14 cellular contexts compared by ENCODE assay signal in the genomic region with DNA sequence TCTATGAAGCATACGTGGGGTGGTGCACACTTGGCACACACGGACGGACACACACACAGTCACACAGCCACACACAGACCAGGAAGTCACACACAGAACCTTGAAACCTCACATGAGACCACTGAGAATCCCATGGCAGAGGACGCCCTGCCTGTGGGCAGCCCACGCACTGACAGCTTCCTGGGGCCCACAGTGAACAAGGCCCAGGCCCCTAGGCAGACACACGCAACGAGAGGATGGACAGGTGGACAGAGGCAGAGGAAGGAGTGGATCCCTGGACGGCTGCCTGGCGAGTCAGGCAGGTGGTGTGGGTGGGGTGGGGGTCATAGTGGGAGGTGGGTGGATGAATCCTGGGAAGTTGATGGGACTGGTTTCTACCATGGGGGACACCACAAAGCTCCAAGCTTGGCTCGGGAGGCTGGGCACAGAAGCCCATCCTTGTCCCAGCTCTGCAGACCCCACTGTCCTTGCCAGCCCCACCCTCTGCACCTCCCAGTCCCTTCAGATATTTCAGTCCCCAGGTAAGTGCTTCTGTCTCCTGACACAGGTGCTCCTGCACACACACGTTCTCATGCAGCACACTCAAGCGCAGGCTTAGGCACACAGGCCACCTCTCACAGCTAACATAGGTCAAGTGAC. TPM values are rescaled to one million over a fixed set of nuclear protein-coding genes. Genes with fewer than 3 reads are reported as not detected.
A peak's percentile ranks its signal among the peaks of the same experiment; 100 is the strongest.
DNase-seq lines count a peak whose midpoint lies in the region; ATAC-seq and TF ChIP-seq lines count a peak whose summit lies in the region.
"Had no signal": no experiment of that assay in that cellular context is flagged by ENCODE, and none has a peak within 500 bp of the region (broad histone marks: within the 10 kb centered on the region; RNA-seq: fewer than 3 reads in every experiment).

No MANE protein-coding gene starts in this region.

- POLR2A ChIA-PET in CD8-positive, alpha-beta T cell (lab: Charles Lee) = no interaction called here

- no peaks in the 10 kb centered on the region for H3K4me1 ChIP-seq in CD8-positive, alpha-beta T cell (ENCODE audit: insufficient read depth, low read length)

- H3K36me3 Mint-ChIP-seq in CD14-positive monocyte (no peaks in the 10 kb centered on the region), osteocyte (ENCODE audit: unreplicated experiment) (no peaks in the 10 kb centered on the region)
- H3K36me3 Mint-ChIP-seq in CD8-positive, alpha-beta T cell = no peaks in the 10 kb centered on the region
- H3K36me3 Mint-ChIP-seq: brain had no signal

- no peak overlapping the region for H3K4me3 ChIP-seq in CD8-positive, alpha-beta T cell (ENCODE audit: low read depth, low read length)
- no peak overlapping the region for H3K4me3 ChIP-seq in dorsolateral prefrontal cortex

- no peak overlapping the region for H3K27ac ChIP-seq in CD8-positive, alpha-beta T cell (ENCODE audit: low read depth, low read length)
- peak overlapping the region in 1 of 59 donors; percentile 18 for H3K27ac ChIP-seq in dorsolateral prefrontal cortex

- H3K9me3 Mint-ChIP-seq in CD14-positive monocyte (no peaks in the 10 kb centered on the region), osteocyte (ENCODE audit: unreplicated experiment) (no peaks in the 10 kb centered on the region)
- no peaks in the 10 kb centered on the region for H3K9me3 Mint-ChIP-seq in CD8-positive, alpha-beta T cell
- H3K9me3 Mint-ChIP-seq: activated T-cell treated with anti-CD3 and anti-CD28 coated beads, Interleukin-2, amount 50 U/mL, for 4 hours had no signal

- H3K27ac Mint-ChIP-seq in CD14-positive monocyte (no peak overlapping the region), osteocyte (ENCODE audit: unreplicated experiment) (no peak overlapping the region)
- peak overlapping the region; percentile 73 for H3K27ac Mint-ChIP-seq in CD8-positive, alpha-beta T cell
- H3K27ac Mint-ChIP-seq: brain had no signal

- CTCF ChIA-PET in CD8-positive, alpha-beta T cell (lab: Charles Lee) = interaction anchor here (1.4 kb wide), 1 partner anchor 111 kb away, joined by 4 read pairs; no protein-coding TSS in a partner anchor

- H3K4me3 Mint-ChIP-seq in CD14-positive monocyte = no peak overlapping the region
- no peak overlapping the region for H3K4me3 Mint-ChIP-seq in CD8-positive, alpha-beta T cell
- H3K4me3 Mint-ChIP-seq in osteocyte (ENCODE audit: unreplicated experiment) = no peak overlapping the region
- H3K4me3 Mint-ChIP-seq: activated T-cell treated with anti-CD3 and anti-CD28 coated beads, Interleukin-2, amount 50 U/mL, for 4 hours; brain had no signal

- H3K27me3 ChIP-seq in CD8-positive, alpha-beta T cell (ENCODE audit: insufficient read depth, low read length) = no peaks in the 10 kb centered on the region
- no peaks in the 10 kb centered on the region for H3K27me3 ChIP-seq in dorsolateral prefrontal cortex

- intact Hi-C loops in CD14-positive monocyte (cut with micrococcal nuclease) = no loop called here
- intact Hi-C loops in CD8-positive, alpha-beta T cell (cut with DNase I, micrococcal nuclease) = no loop called here
- intact Hi-C loops in dorsolateral prefrontal cortex (cut with DNase I) = no loop called here

- peaks cover 1 to 5% (median 1%) of the 10 kb centered on the region in 3 donors for H3K27me3 Mint-ChIP-seq in CD14-positive monocyte (ENCODE audit: low read depth in 3 of 3)
- H3K27me3 Mint-ChIP-seq in CD8-positive, alpha-beta T cell (ENCODE audit: low read depth) = no peaks in the 10 kb centered on the region
- H3K27me3 Mint-ChIP-seq in osteocyte (ENCODE audit: unreplicated experiment) = no peaks in the 10 kb centered on the region

- no peaks in the 10 kb centered on the region for H3K36me3 ChIP-seq in CD8-positive, alpha-beta T cell (ENCODE audit: insufficient read depth, low read length)

- TF ChIP-seq CTCF in CD14-positive monocyte (IDR thresholded peaks at IDR 0.05) (no peak), dorsolateral prefrontal cortex (IDR thresholded peaks at IDR 0.05 in 54 of 56, conservative IDR thresholded peaks at IDR 0.05 in 2 of 56; ENCODE audit: low read depth in 1 of 56, partially characterized antibody in 56 of 56) (no peak), osteocyte (IDR thresholded peaks at IDR 0.05) (no peak)
- TF ChIP-seq CTCF in CD8-positive, alpha-beta T cell (IDR thresholded peaks at IDR 0.05) = no peak

- H3K9me3 ChIP-seq in CD8-positive, alpha-beta T cell (ENCODE audit: low read length) = no peaks in the 10 kb centered on the region

- DNase-seq in CD14-positive monocyte (ENCODE audit: low spot score) = peak; percentile 26
- peak in 3 of 7 experiments; percentile 2 to 36 (median 5) for DNase-seq in CD8-positive, alpha-beta T cell
- DNase-seq in dorsolateral prefrontal cortex = peak in 9 of 10 donors; percentile 1 to 29 (median 13)
- DNase-seq in osteocyte (ENCODE audit: extremely low spot score, unreplicated experiment) = peak; percentile 72
- DNase-seq in ACHN = no peak
- DNase-seq in NCI-H128 (lab: John Stamatoyannopoulos, UW; ENCODE audit: unreplicated experiment) = no peak
- DNase-seq in NCI-H146 (lab: John Stamatoyannopoulos, UW) = no peak
- no peak for DNase-seq in SK-N-DZ (ENCODE audit: low spot score)
- DNase-seq: activated T-cell treated with anti-CD3 and anti-CD28 coated beads, Interleukin-2, amount 50 U/mL, for 4 hours; COR-L47; foreskin fibroblast; NCI-H2081; SIG-M5 had no signal

- no peak for ATAC-seq in CD8-positive, alpha-beta T cell

- H3K4me1 Mint-ChIP-seq in CD14-positive monocyte = no peaks in the 10 kb centered on the region
- peaks cover 12% of the 10 kb centered on the region for H3K4me1 Mint-ChIP-seq in CD8-positive, alpha-beta T cell (ENCODE audit: low read depth)
- H3K4me1 Mint-ChIP-seq in osteocyte (ENCODE audit: unreplicated experiment) = peaks cover 28% of the 10 kb centered on the region

- in situ Hi-C loops in ACHN (cut with HindIII; ENCODE audit: low pct_ligation_motif_present, low pct_unique_long_range_greater_than_20kb, low sequenced_read_pairs) = no loop called here

RNA-seq across cellular contexts. Expression of a gene that starts 49.1 kb away (rescaled TPM):
- not detected for polyA plus RNA-seq in CD14-positive monocyte
- not detected for total RNA-seq in CD8-positive, alpha-beta T cell
- total RNA-seq in dorsolateral prefrontal cortex = 1 to 10 TPM in 72 of 120 experiments, under 1 TPM in 48; 0.24 to 3.3 (median 1.2) TPM
- 4.8 and 4.9 TPM in 2 replicates for total RNA-seq in osteocyte
- 0.38 and 0.44 TPM in 2 replicates for polyA plus RNA-seq in SK-N-DZ (2014; cell fraction: cytosol; rRNA removed)
- polyA plus RNA-seq in SK-N-DZ (2014; cell fraction: nucleus; rRNA removed) = 0.46 and 1.2 TPM in 2 replicates

Comparison
In these comparisons a context has a peak if more than half of its experiments do, and no peak if none do; other contexts are left out.
1. DNase-seq: peak in CD14-positive monocyte (single experiment), dorsolateral prefrontal cortex (9 of 10) and osteocyte (single experiment); none in ACHN (single experiment), NCI-H128 (single experiment), NCI-H146 (single experiment) and SK-N-DZ (single experiment).